In genomic region chr7:52283399-52283798, GRCh38 we compare ENCODE assay signal across 20 cellular contexts.
"Had no signal": no experiment of that assay in that cellular context is flagged by ENCODE, and none has a peak within 500 bp of the region (broad histone marks: within the 10 kb centered on the region; RNA-seq: fewer than 3 reads in every experiment).

No MANE protein-coding gene starts in this region.

- H3K36me3 ChIP-seq: heart left ventricle, tibial nerve, upper lobe of right lung had no signal

- H3K4me1 ChIP-seq: heart left ventricle, testis, tibial nerve, upper lobe of right lung had no signal

- H3K4me3 ChIP-seq: heart left ventricle, lung, testis, tibial nerve, upper lobe of right lung had no signal

- H3K36me3 Mint-ChIP-seq: naive thymus-derived CD4-positive, alpha-beta T cell; stimulated activated naive B cell treated with anti-CD40 and anti-IgM and Interleukin-4, amounts not matched to agents 10 μg/mL and 1 μg/mL and 100 μg/mL, for 72 hours had no signal

- H3K27me3 Mint-ChIP-seq: naive thymus-derived CD4-positive, alpha-beta T cell; stimulated activated naive B cell treated with anti-CD40 and anti-IgM and Interleukin-4, amounts not matched to agents 10 μg/mL and 1 μg/mL and 100 μg/mL, for 72 hours; stimulated activated naive CD8-positive, alpha-beta T cell treated with anti-CD3 and anti-CD28 coated beads, Interleukin-15, amount 100 ng/mL, for 72 hours had no signal

- ATAC-seq: esophagus mucosa; heart left ventricle; left colon; left ventricle myocardium superior; naive thymus-derived CD4-positive, alpha-beta T cell; sciatic nerve; stimulated activated naive B cell treated with anti-CD40 and anti-IgM and Interleukin-4, amounts not matched to agents 10 μg/mL and 1 μg/mL and 100 μg/mL, for 72 hours; stimulated activated naive CD8-positive, alpha-beta T cell treated with anti-CD3 and anti-CD28 coated beads, Interleukin-15, amount 100 ng/mL, for 72 hours; upper lobe of right lung had no signal

- H3K4me3 Mint-ChIP-seq: neural crest cell; stimulated activated naive B cell treated with anti-CD40 and anti-IgM and Interleukin-4, amounts not matched to agents 10 μg/mL and 1 μg/mL and 100 μg/mL, for 72 hours; stimulated activated naive CD8-positive, alpha-beta T cell treated with anti-CD3 and anti-CD28 coated beads, Interleukin-15, amount 100 ng/mL, for 72 hours had no signal

- H3K9me3 ChIP-seq: testis, upper lobe of right lung had no signal

- H3K9me3 Mint-ChIP-seq: neural crest cell had no signal

- DNase-seq: effector memory CD4-positive, alpha-beta T cell; heart left ventricle; hippocampal formation; left colon; left ventricle myocardium superior; mesenchymal stem cell; midbrain; posterior cingulate gyrus; stimulated activated CD4-positive, alpha-beta T cell treated with anti-CD3 and anti-CD28 coated beads, Interleukin-2, amount 100 ng/mL, for 24 hours; stimulated activated CD4-positive, alpha-beta T cell treated with anti-CD3 and anti-CD28 coated beads, Interleukin-4, amount 100 ng/mL, for 4 hours; stimulated activated naive B cell treated with anti-CD40 and anti-IgM and Interleukin-4, amounts not matched to agents 10 μg/mL and 1 μg/mL and 100 μg/mL, for 72 hours; stimulated activated naive CD8-positive, alpha-beta T cell treated with anti-CD3 and anti-CD28 coated beads, Interleukin-15, amount 100 ng/mL, for 72 hours; testis; upper lobe of right lung had no signal

- H3K27ac Mint-ChIP-seq: stimulated activated naive B cell treated with anti-CD40 and anti-IgM and Interleukin-4, amounts not matched to agents 10 μg/mL and 1 μg/mL and 100 μg/mL, for 72 hours had no signal

- H3K27ac ChIP-seq: heart left ventricle, testis, tibial nerve, upper lobe of right lung had no signal

- H3K4me1 Mint-ChIP-seq: stimulated activated naive B cell treated with anti-CD40 and anti-IgM and Interleukin-4, amounts not matched to agents 10 μg/mL and 1 μg/mL and 100 μg/mL, for 72 hours; stimulated activated naive CD8-positive, alpha-beta T cell treated with anti-CD3 and anti-CD28 coated beads, Interleukin-15, amount 100 ng/mL, for 72 hours had no signal

- H3K27me3 ChIP-seq: heart left ventricle, testis, tibial nerve, upper lobe of right lung had no signal
